Comparison of ENCODE assay signal across 8 cellular contexts in the genomic region with DNA sequence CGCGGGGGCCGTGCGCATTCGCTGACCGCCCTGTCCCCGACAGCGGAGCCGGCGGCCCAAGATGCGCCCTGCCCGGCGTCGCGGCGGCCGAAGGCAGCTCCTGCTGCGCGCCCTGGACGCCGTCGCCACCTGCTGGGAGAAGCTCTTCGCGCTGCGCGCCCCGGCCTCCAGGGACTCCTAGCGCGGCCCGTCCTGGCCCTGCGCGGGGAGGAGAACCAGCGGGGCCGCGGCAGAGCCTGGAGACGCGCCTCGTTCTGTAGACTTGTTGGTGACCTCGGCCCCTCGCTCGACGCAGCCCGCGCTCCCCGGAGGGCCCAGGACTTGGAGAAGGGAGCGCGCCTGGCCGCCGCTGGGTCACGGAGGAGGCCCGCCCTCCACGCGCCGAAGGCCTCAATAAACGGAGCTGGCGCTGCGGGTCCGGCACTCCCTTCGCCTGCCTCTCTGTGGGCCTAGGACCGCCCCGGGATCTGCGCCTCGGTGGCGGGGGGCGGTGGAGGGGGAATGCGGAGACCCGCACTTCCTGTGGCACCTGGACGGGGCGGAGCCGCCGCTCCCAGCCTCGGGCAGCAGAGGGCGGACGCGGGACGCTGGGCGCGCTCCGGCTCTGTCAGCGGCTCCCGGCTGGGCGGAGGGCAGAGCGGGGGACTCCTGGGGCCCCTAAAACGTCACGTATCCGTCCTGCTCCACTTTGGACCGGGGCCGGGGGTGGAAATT. TPM values are rescaled to one million over a fixed set of nuclear protein-coding genes. Genes with fewer than 3 reads are reported as not detected.
A peak's percentile ranks its signal among the peaks of the same experiment; 100 is the strongest.
DNase-seq lines count a peak whose midpoint lies in the region; ATAC-seq and TF ChIP-seq lines count a peak whose summit lies in the region.

No MANE protein-coding gene starts in this region.

- H3K27ac Mint-ChIP-seq in CD4-positive, CD25-positive, alpha-beta regulatory T cell = no peak overlapping the region
- H3K27ac Mint-ChIP-seq in activated T-helper 17 cell treated with anti-CD3 and anti-CD28 coated beads, Interleukin-2, amount 50 U/mL, for 72 hours = no peak overlapping the region

- peak overlapping the region; percentile 19 for H2BK5ac ChIP-seq in trophoblast cell (ENCODE audit: low read depth, low read length, poor library complexity)

- peak overlapping the region; percentile 31 for H3K4ac ChIP-seq in trophoblast cell (ENCODE audit: low read depth, low read length)

- H3K9me3 Mint-ChIP-seq in CD4-positive, CD25-positive, alpha-beta regulatory T cell = no peaks in the 10 kb centered on the region
- no peaks in the 10 kb centered on the region for H3K9me3 Mint-ChIP-seq in activated T-helper 17 cell treated with anti-CD3 and anti-CD28 coated beads, Interleukin-2, amount 50 U/mL, for 72 hours

- peak overlapping the region; percentile 73 to 84 (median 82) for H3K4me3 Mint-ChIP-seq in CD4-positive, CD25-positive, alpha-beta regulatory T cell
- peak overlapping the region; percentile 78 for H3K4me3 Mint-ChIP-seq in activated T-helper 17 cell treated with anti-CD3 and anti-CD28 coated beads, Interleukin-2, amount 50 U/mL, for 72 hours

- peak; percentile 65 to 84 (median 76) for DNase-seq in CD4-positive, CD25-positive, alpha-beta regulatory T cell
- DNase-seq in RPMI7951 (ENCODE audit: low read depth) (peak; percentile 75), trophoblast cell (peak; percentile 53 to 76), upper lobe of left lung (peak; percentile 75 to 96)

- H3K27me3 ChIP-seq in CD4-positive, CD25-positive, alpha-beta regulatory T cell (ENCODE audit: control insufficient read depth, insufficient read depth, low read length) = no peaks in the 10 kb centered on the region
- H3K27me3 ChIP-seq in HUES6 (ENCODE audit: control insufficient read depth, insufficient read depth, low read length) (peaks cover 61% of the 10 kb centered on the region), gastroesophageal sphincter (peaks cover 83% of the 10 kb centered on the region), trophoblast cell (ENCODE audit: insufficient read depth, low read length) (peaks cover 8% of the 10 kb centered on the region), upper lobe of left lung (peaks cover 0 to 31% (median 12%) of the 10 kb centered on the region in 4 donors)

- TF ChIP-seq EP300 in gastroesophageal sphincter (IDR thresholded peaks at IDR 0.05) = no peak
- TF ChIP-seq EP300 in upper lobe of left lung (IDR thresholded peaks at IDR 0.05) = no peak

- H4K8ac ChIP-seq in trophoblast cell (ENCODE audit: low read depth, low read length) = peak overlapping the region; percentile 87

- peaks cover 0 to 55% (median 20%) of the 10 kb centered on the region in 4 donors for H3K4me1 Mint-ChIP-seq in CD4-positive, CD25-positive, alpha-beta regulatory T cell
- peaks cover 25% of the 10 kb centered on the region for H3K4me1 Mint-ChIP-seq in activated T-helper 17 cell treated with anti-CD3 and anti-CD28 coated beads, Interleukin-2, amount 50 U/mL, for 72 hours

- H3K4me1 ChIP-seq in CD4-positive, CD25-positive, alpha-beta regulatory T cell (ENCODE audit: control insufficient read depth, insufficient read depth, low read length, poor library complexity, severe bottlenecking) = peaks cover 81% of the 10 kb centered on the region
- peaks cover 39% of the 10 kb centered on the region for H3K4me1 ChIP-seq in HUES6 (ENCODE audit: control insufficient read depth, insufficient read depth, low read length)
- H3K4me1 ChIP-seq in gastroesophageal sphincter = peaks cover 0 to 54% (median 27%) of the 10 kb centered on the region in 3 donors
- peaks cover 26 to 36% of the 10 kb centered on the region in 2 experiments for H3K4me1 ChIP-seq in trophoblast cell (ENCODE audit: control insufficient read depth in 1 of 2, insufficient read depth in 2 of 2, low read length in 2 of 2)
- peaks cover 45 to 54% (median 49%) of the 10 kb centered on the region in 4 donors for H3K4me1 ChIP-seq in upper lobe of left lung

- H3K18ac ChIP-seq in trophoblast cell (ENCODE audit: low read length) = peak overlapping the region; percentile 58

- peak overlapping the region; percentile 33 for H3K27ac ChIP-seq in CD4-positive, CD25-positive, alpha-beta regulatory T cell (ENCODE audit: insufficient read depth, low read length, poor library complexity, severe bottlenecking)
- H3K27ac ChIP-seq in HUES6 (ENCODE audit: low read depth, low read length) (no peak overlapping the region), gastroesophageal sphincter (peak overlapping the region in 3 of 4 donors; percentile 59 to 68 (median 66)), trophoblast cell (ENCODE audit: low read depth, low read length) (peak overlapping the region; percentile 38), upper lobe of left lung (peak overlapping the region; percentile 41 to 89 (median 80))

- H3K79me1 ChIP-seq in trophoblast cell (ENCODE audit: low read length) = peaks cover 7% of the 10 kb centered on the region

- H3K79me2 ChIP-seq in trophoblast cell (ENCODE audit: control insufficient read depth, insufficient read depth, low read length, poor library complexity) = peaks cover 3% of the 10 kb centered on the region

- H3K23ac ChIP-seq in trophoblast cell (ENCODE audit: low read length) = no peak overlapping the region

- no peaks in the 10 kb centered on the region for H3K9me3 ChIP-seq in CD4-positive, CD25-positive, alpha-beta regulatory T cell (ENCODE audit: control insufficient read depth in 2 of 2, low read length in 2 of 2)
- H3K9me3 ChIP-seq in HUES6 (ENCODE audit: control insufficient read depth, insufficient read depth, low read depth, low read length) = no peaks in the 10 kb centered on the region
- no peaks in the 10 kb centered on the region for H3K9me3 ChIP-seq in gastroesophageal sphincter
- no peaks in the 10 kb centered on the region for H3K9me3 ChIP-seq in trophoblast cell (ENCODE audit: insufficient read depth, low read depth, low read length)
- H3K9me3 ChIP-seq in upper lobe of left lung = no peaks in the 10 kb centered on the region

- peak; percentile 72 to 75 for ATAC-seq in CD4-positive, CD25-positive, alpha-beta regulatory T cell (ENCODE audit: low read depth in 2 of 2)
- ATAC-seq in GM19438 (IDR thresholded peaks at IDR 0.05; ENCODE audit: low read depth, unreplicated experiment) (peak; percentile 61), gastroesophageal sphincter (peak; percentile 81), upper lobe of left lung (ENCODE audit: low FRiP score in 2 of 2) (peak; percentile 88)
- ATAC-seq in activated T-helper 17 cell treated with anti-CD3 and anti-CD28 coated beads, Interleukin-2, amount 50 U/mL, for 72 hours (replicated peaks) = peak; percentile 64

- 0% methylated on average over 1 of the region's 88 CpGs; no CpG with 5 or more reads in 1 of the 2 donors for WGBS in gastroesophageal sphincter (ENCODE audit: low coverage in 1 of 2), 2 donors
- no CpG with 5 or more reads among the region's 88 CpGs for WGBS in trophoblast cell (ENCODE audit: extremely low coverage, insufficient coverage, insufficient read length)
- WGBS in upper lobe of left lung, 2 donors = 0 to 1% methylated on average over 7 to 21 of the region's 88 CpGs

- peak overlapping the region; percentile 89 for H3K4me2 ChIP-seq in trophoblast cell (ENCODE audit: low read length)

- peak overlapping the region; percentile 66 for H4K12ac ChIP-seq in trophoblast cell (ENCODE audit: low read depth, low read length)

- H2BK12ac ChIP-seq in trophoblast cell (ENCODE audit: low read length) = peak overlapping the region; percentile 15

- no peak overlapping the region for H3K4me3 ChIP-seq in CD4-positive, CD25-positive, alpha-beta regulatory T cell (ENCODE audit: low read depth, low read length)
- H3K4me3 ChIP-seq in HUES6 (ENCODE audit: low read depth, low read length) = peak overlapping the region; percentile 80
- H3K4me3 ChIP-seq in gastroesophageal sphincter = peak overlapping the region; percentile 0 to 51
- peak overlapping the region; percentile 68 for H3K4me3 ChIP-seq in trophoblast cell (ENCODE audit: low read depth, low read length)
- H3K4me3 ChIP-seq in upper lobe of left lung = peak overlapping the region; percentile 11 to 58 (median 51)

- H3K36me3 ChIP-seq in CD4-positive, CD25-positive, alpha-beta regulatory T cell (ENCODE audit: control insufficient read depth, insufficient read depth, low read length) = no peaks in the 10 kb centered on the region
- peaks cover 11% of the 10 kb centered on the region for H3K36me3 ChIP-seq in HUES6 (ENCODE audit: control insufficient read depth, insufficient read depth, low read length)
- H3K36me3 ChIP-seq in gastroesophageal sphincter = peaks cover 0 to 23% of the 10 kb centered on the region in 2 donors
- peaks cover 8 to 10% of the 10 kb centered on the region in 2 experiments for H3K36me3 ChIP-seq in trophoblast cell (ENCODE audit: control insufficient read depth in 1 of 2, insufficient read depth in 2 of 2, low read length in 2 of 2)
- peaks cover 0 to 19% (median 10%) of the 10 kb centered on the region in 4 donors for H3K36me3 ChIP-seq in upper lobe of left lung

- peak overlapping the region; percentile 65 for H2AFZ ChIP-seq in trophoblast cell (ENCODE audit: insufficient read depth, low read length, poor library complexity)

- peaks cover 8% of the 10 kb centered on the region for H3K27me3 Mint-ChIP-seq in CD4-positive, CD25-positive, alpha-beta regulatory T cell
- H3K27me3 Mint-ChIP-seq in activated T-helper 17 cell treated with anti-CD3 and anti-CD28 coated beads, Interleukin-2, amount 50 U/mL, for 72 hours = no peaks in the 10 kb centered on the region

- H4K91ac ChIP-seq in trophoblast cell (ENCODE audit: low read depth, low read length) = peak overlapping the region; percentile 59

- peak overlapping the region; percentile 25 for H2BK120ac ChIP-seq in trophoblast cell (ENCODE audit: insufficient read depth, low read length, poor library complexity)

- H3K9ac ChIP-seq in HUES6 (ENCODE audit: low read length) = no peak overlapping the region
- peak overlapping the region; percentile 39 for H3K9ac ChIP-seq in trophoblast cell (ENCODE audit: low read length)

- H3K36me3 Mint-ChIP-seq in CD4-positive, CD25-positive, alpha-beta regulatory T cell = no peaks in the 10 kb centered on the region
- peaks cover 14% of the 10 kb centered on the region for H3K36me3 Mint-ChIP-seq in activated T-helper 17 cell treated with anti-CD3 and anti-CD28 coated beads, Interleukin-2, amount 50 U/mL, for 72 hours (ENCODE audit: low read depth)

- no peak overlapping the region for H2AK5ac ChIP-seq in trophoblast cell (ENCODE audit: low read length)

- H3K14ac ChIP-seq in trophoblast cell (ENCODE audit: low read length) = peak overlapping the region; percentile 53

- peak in 3 of 4 experiments; percentile 62 to 83 (median 68) for TF ChIP-seq CTCF in gastroesophageal sphincter (IDR thresholded peaks at IDR 0.05)
- TF ChIP-seq CTCF in upper lobe of left lung (IDR thresholded peaks at IDR 0.05) = peak; percentile 80 to 82 (median 82)

- TF ChIP-seq POLR2A in gastroesophageal sphincter (IDR thresholded peaks at IDR 0.05) (no peak), upper lobe of left lung (IDR thresholded peaks at IDR 0.05) (peak in 1 of 4 donors; percentile 19)

RNA-seq across cellular contexts. Expression of a gene that starts 2.8 kb away (rescaled TPM):
- 6.0 TPM for total RNA-seq in CD4-positive, CD25-positive, alpha-beta regulatory T cell
- polyA plus RNA-seq in CD4-positive, CD25-positive, alpha-beta regulatory T cell = 1 to 10 TPM in 1 of 4 donors, under 1 TPM in 2, not detected in 1; 0.89 to 1.4 (median 0.91) TPM
- 0.36 and 1.7 TPM in 2 replicates for total RNA-seq in RPMI7951 (2014; rRNA removed; shearing (Covaris generic))
- 10 to 100 TPM; 12.8 to 21.5 TPM for total RNA-seq in activated T-helper 17 cell treated with anti-CD3 and anti-CD28 coated beads, Interleukin-2, amount 50 U/mL, for 72 hours
- total RNA-seq in gastroesophageal sphincter = 1 to 10 TPM in 1 of 4 donors, under 1 TPM in 2, not detected in 1; 0.40 to 1.6 (median 0.58) TPM
- polyA plus RNA-seq in trophoblast cell (2013) = 0.70 and 0.87 TPM in 2 replicates
- 1 to 10 TPM in 4 of 6 donors, under 1 TPM in 2; 0.44 to 2.3 (median 1.7) TPM for total RNA-seq in upper lobe of left lung

RNA-seq across cellular contexts. Expression of a gene that starts 10.7 kb away (rescaled TPM):
- not detected for total RNA-seq in CD4-positive, CD25-positive, alpha-beta regulatory T cell
- polyA plus RNA-seq in CD4-positive, CD25-positive, alpha-beta regulatory T cell = not detected
- 0.12 and 0.20 TPM in 2 replicates for total RNA-seq in RPMI7951 (2014; rRNA removed; shearing (Covaris generic))
- under 1 TPM; 0.13 to 0.22 TPM for total RNA-seq in activated T-helper 17 cell treated with anti-CD3 and anti-CD28 coated beads, Interleukin-2, amount 50 U/mL, for 72 hours
- total RNA-seq in gastroesophageal sphincter (10 to 100 TPM in 1 of 4 donors, 1 to 10 TPM in 3; 4.4 to 13.3 (median 7.1) TPM), upper lobe of left lung (100 to 1,000 TPM in 1 of 6 donors, 10 to 100 TPM in 4, 1 to 10 TPM in 1; 6.3 to 138 (median 37.7) TPM)
- 0.58 and 0.89 TPM in 2 replicates for polyA plus RNA-seq in trophoblast cell (2013)

RNA-seq across cellular contexts. Expression of a gene that starts 24.3 kb away (rescaled TPM):
- total RNA-seq in CD4-positive, CD25-positive, alpha-beta regulatory T cell = 24.8 TPM
- 10 to 100 TPM; 17.7 to 27.1 (median 20.9) TPM for polyA plus RNA-seq in CD4-positive, CD25-positive, alpha-beta regulatory T cell
- total RNA-seq in RPMI7951 (2014; rRNA removed; shearing (Covaris generic)) = 28.2 and 34.2 TPM in 2 replicates
- 10 to 100 TPM; 52.0 to 79.9 TPM for total RNA-seq in activated T-helper 17 cell treated with anti-CD3 and anti-CD28 coated beads, Interleukin-2, amount 50 U/mL, for 72 hours
- 10 to 100 TPM; 28.1 to 39.7 (median 33.6) TPM for total RNA-seq in gastroesophageal sphincter
- polyA plus RNA-seq in trophoblast cell (2013) = 55.8 and 60.4 TPM in 2 replicates
- total RNA-seq in upper lobe of left lung = 10 to 100 TPM; 21.7 to 56.0 (median 28.4) TPM

RNA-seq across cellular contexts. Expression of a gene that starts 40.6 kb away (rescaled TPM):
- 50.7 TPM for total RNA-seq in CD4-positive, CD25-positive, alpha-beta regulatory T cell
- polyA plus RNA-seq in CD4-positive, CD25-positive, alpha-beta regulatory T cell = 100 to 1,000 TPM in 2 of 4 donors, 10 to 100 TPM in 2; 79.4 to 105 (median 95.0) TPM
- total RNA-seq in RPMI7951 (2014; rRNA removed; shearing (Covaris generic)) = 18.9 and 22.0 TPM in 2 replicates
- total RNA-seq in activated T-helper 17 cell treated with anti-CD3 and anti-CD28 coated beads, Interleukin-2, amount 50 U/mL, for 72 hours = 10 to 100 TPM; 38.6 to 49.4 TPM
- total RNA-seq in gastroesophageal sphincter = 10 to 100 TPM in 2 of 4 donors, 1 to 10 TPM in 2; 3.4 to 16.0 (median 10.5) TPM
- polyA plus RNA-seq in trophoblast cell (2013) = 7.5 and 8.3 TPM in 2 replicates
- total RNA-seq in upper lobe of left lung = 10 to 100 TPM; 21.5 to 70.8 (median 55.6) TPM

RNA-seq across cellular contexts. Expression of a gene that starts 41.1 kb away (rescaled TPM):
- total RNA-seq in CD4-positive, CD25-positive, alpha-beta regulatory T cell = 1.3 TPM
- 1 to 10 TPM in 1 of 4 donors, under 1 TPM in 3; 0.58 to 1.1 (median 0.59) TPM for polyA plus RNA-seq in CD4-positive, CD25-positive, alpha-beta regulatory T cell
- total RNA-seq in RPMI7951 (2014; rRNA removed; shearing (Covaris generic)) = 0.29 and 0.84 TPM in 2 replicates
- under 1 TPM; 0.48 to 0.56 TPM for total RNA-seq in activated T-helper 17 cell treated with anti-CD3 and anti-CD28 coated beads, Interleukin-2, amount 50 U/mL, for 72 hours
- 1 to 10 TPM in 1 of 4 donors, under 1 TPM in 3; 0.50 to 1.1 (median 0.66) TPM for total RNA-seq in gastroesophageal sphincter
- 1.1 and 1.4 TPM in 2 replicates for polyA plus RNA-seq in trophoblast cell (2013)
- total RNA-seq in upper lobe of left lung = 1 to 10 TPM; 1.7 to 3.1 (median 2.6) TPM
